Comparison of ENCODE assay signal across 34 cellular contexts in genomic region chr2:57407742-57408343, GRCh38.
DNase-seq lines count a peak whose midpoint lies in the region; ATAC-seq and TF ChIP-seq lines count a peak whose summit lies in the region.
"Had no signal": no experiment of that assay in that cellular context is flagged by ENCODE, and none has a peak within 500 bp of the region (broad histone marks: within the 10 kb centered on the region; RNA-seq: fewer than 3 reads in every experiment).

No MANE protein-coding gene starts in this region.

- 87% methylated on average over 1 of the region's 1 CpG for WGBS in mesenchymal stem cell
- 72 to 75% methylated on average over 1 of the region's 1 CpG for WGBS in testis, 2 donors

- no peaks in the 10 kb centered on the region for H4K20me1 ChIP-seq in GM23338 (replicated peaks; ENCODE audit: insufficient read depth)

- no peak overlapping the region for H3K4ac ChIP-seq in mesenchymal stem cell (ENCODE audit: low read depth in 1 of 2, low read length in 2 of 2)

- H2AK5ac ChIP-seq in mesenchymal stem cell (ENCODE audit: low read length, severe bottlenecking), result no peak overlapping the region

- TF ChIP-seq CTCF in GM23338 (conservative IDR thresholded peaks at IDR 0.05; ENCODE audit: low read depth in 2 of 2), result no peak
- no peak for TF ChIP-seq CTCF in NB4 (IDR thresholded peaks at IDR 0.05; ENCODE audit: low read depth, low read length)
- TF ChIP-seq CTCF in brain (conservative IDR thresholded peaks at IDR 0.05), result no peak
- no peak for TF ChIP-seq CTCF in testis (IDR thresholded peaks at IDR 0.05)

- H3K36me3 ChIP-seq in GM23338 (ENCODE audit: insufficient read depth) (no peaks in the 10 kb centered on the region), mesenchymal stem cell (ENCODE audit: control insufficient read depth in 1 of 2, insufficient read depth in 2 of 2, low read depth in 1 of 2, low read length in 2 of 2) (no peaks in the 10 kb centered on the region), testis (ENCODE audit: low read depth, missing control alignments) (no peaks in the 10 kb centered on the region)
- H3K36me3 ChIP-seq: left lung had no signal

- H3K36me3 Mint-ChIP-seq in GM23338 (ENCODE audit: low read depth) (no peaks in the 10 kb centered on the region), brain (no peaks in the 10 kb centered on the region)
- H3K36me3 Mint-ChIP-seq: CD4-positive, alpha-beta memory T cell had no signal

- no peaks in the 10 kb centered on the region for H3K79me2 ChIP-seq in GM23338 (replicated peaks; ENCODE audit: insufficient read depth)
- H3K79me2 ChIP-seq: parathyroid adenoma had no signal

- H3K27me3 ChIP-seq in GM23338 (ENCODE audit: insufficient read depth) (no peaks in the 10 kb centered on the region), mesenchymal stem cell (ENCODE audit: control insufficient read depth in 1 of 2, insufficient read depth in 1 of 2, low read length in 2 of 2) (no peaks in the 10 kb centered on the region), testis (no peaks in the 10 kb centered on the region)
- H3K27me3 ChIP-seq: left lung had no signal

- H3K4me3 Mint-ChIP-seq in GM23338, result no peak overlapping the region
- peak overlapping the region in 2 of 5 experiments; percentile 29 to 52 for H3K4me3 Mint-ChIP-seq in brain
- H3K4me3 Mint-ChIP-seq: activated CD4-positive, alpha-beta memory T cell treated with anti-CD3 and anti-CD28 coated beads, Interleukin-2, amount 10 ng/mL, durations not matched to agents 7 days and 5 days; activated T-helper 1 cell treated with anti-CD3 and anti-CD28 coated beads, Interleukin-12 subunit alpha, Interleukin-12 subunit beta, Interleukin-2, Interleukin-4 antibody, amounts not matched to agents 30 ng/mL and 10 ng/mL and 1 ng/mL, durations not matched to agents 14 hours and 24 hours and 36 hours; B cell; CD4-positive, alpha-beta memory T cell; stimulated activated naive CD8-positive, alpha-beta T cell treated with anti-CD3 and anti-CD28 coated beads, Interleukin-15, Interleukin-2, amounts not matched to agents 100 ng/mL and 50 ng/mL, for 24 hours had no signal

- H3K27me3 Mint-ChIP-seq in GM23338 (ENCODE audit: insufficient read depth, low read depth, poor library complexity), result peaks cover 1% of the 10 kb centered on the region
- peaks cover 4% of the 10 kb centered on the region for H3K27me3 Mint-ChIP-seq in brain
- H3K27me3 Mint-ChIP-seq: activated CD4-positive, alpha-beta memory T cell treated with anti-CD3 and anti-CD28 coated beads, Interleukin-2, amount 10 ng/mL, durations not matched to agents 7 days and 5 days; B cell; CD4-positive, alpha-beta memory T cell; stimulated activated naive CD8-positive, alpha-beta T cell treated with anti-CD3 and anti-CD28 coated beads, Interleukin-15, Interleukin-2, amounts not matched to agents 100 ng/mL and 50 ng/mL, for 24 hours had no signal

- peak; percentile 36 for DNase-seq in GM23338 (ENCODE audit: low spot score)
- DNase-seq in NB4 (ENCODE audit: low read depth), result peak; percentile 30
- peak; percentile 12 for DNase-seq in mesenchymal stem cell
- no peak for DNase-seq in NCI-H2107 (lab: John Stamatoyannopoulos, UW)
- no peak for DNase-seq in testis
- DNase-seq: ACHN; activated CD4-positive, alpha-beta memory T cell treated with anti-CD3 and anti-CD28 coated beads, Interleukin-2, amount 10 ng/mL, durations not matched to agents 7 days and 5 days; activated CD4-positive, alpha-beta T cell treated with anti-CD3 and anti-CD28 coated beads for 1 hour; activated CD8-positive, alpha-beta memory T cell treated with anti-CD3 and anti-CD28 coated beads, Interleukin-2, amount 50 U/mL, for 4 hours; activated naive CD4-positive, alpha-beta T cell treated with Interleukin-2 at 50 U/mL for 16 hours; amniotic stem cell; CD4-positive, alpha-beta memory T cell; effector memory CD4-positive, alpha-beta T cell; HCEC 1CT; left lung; mesendoderm; MM.1S; NCI-H1436 treated with DMSO at 0.1 percent for 48 hours; NCI-H446; NCI-H82; right cardiac atrium; RPMI8226; stimulated activated CD4-positive, alpha-beta T cell treated with anti-CD3 and anti-CD28 coated beads, Interleukin-2, amount 100 ng/mL, for 24 hours; T-helper 2 cell had no signal

- H2AFZ ChIP-seq in GM23338 (peak overlapping the region; percentile 86), mesenchymal stem cell (ENCODE audit: low read depth, low read length) (no peak overlapping the region)
- H2AFZ ChIP-seq: parathyroid adenoma had no signal

- no peak overlapping the region for H2BK120ac ChIP-seq in mesenchymal stem cell (ENCODE audit: low read depth, low read length)

- H3K4me1 Mint-ChIP-seq in GM23338 (peaks cover 9% of the 10 kb centered on the region; the same call in 2 of the 3 replicates), brain (peaks cover 14% of the 10 kb centered on the region)
- H3K4me1 Mint-ChIP-seq: activated CD4-positive, alpha-beta memory T cell treated with anti-CD3 and anti-CD28 coated beads, Interleukin-2, amount 10 ng/mL, durations not matched to agents 7 days and 5 days; B cell; CD4-positive, alpha-beta memory T cell had no signal

- H3K14ac ChIP-seq in mesenchymal stem cell (ENCODE audit: low read length in 2 of 2), result no peak overlapping the region

- no peak overlapping the region for H3K23ac ChIP-seq in mesenchymal stem cell (ENCODE audit: low read length in 2 of 2)

- H3K4me3 ChIP-seq in GM23338 (no peak overlapping the region), NB4 (ENCODE audit: low read depth, low read length) (no peak overlapping the region), mesenchymal stem cell (ENCODE audit: insufficient read depth in 1 of 2, low read depth in 1 of 2, low read length in 2 of 2) (no peak overlapping the region), testis (no peak overlapping the region)
- H3K4me3 ChIP-seq: GM12878, left lung had no signal

- H3K79me1 ChIP-seq in mesenchymal stem cell (replicated peaks; ENCODE audit: low read length, poor library complexity, severe bottlenecking), result no peaks in the 10 kb centered on the region

- H3K9ac ChIP-seq in mesenchymal stem cell (ENCODE audit: low read length), result no peak overlapping the region
- H3K9ac ChIP-seq: parathyroid adenoma had no signal

- peak overlapping the region; percentile 26; the same call in 1 of the 2 replicates for H3K4me2 ChIP-seq in GM23338
- no peak overlapping the region for H3K4me2 ChIP-seq in mesenchymal stem cell (ENCODE audit: low read length, poor library complexity, severe bottlenecking)

- ATAC-seq in GM23338 (peak; percentile 81), HG03354 (IDR thresholded peaks at IDR 0.05; ENCODE audit: poor library complexity, severe bottlenecking, unreplicated experiment) (no peak), GM19035 (IDR thresholded peaks at IDR 0.05; ENCODE audit: unreplicated experiment) (no peak)
- ATAC-seq: GM12878, HepG2, left lung, right cardiac atrium, SK-N-SH treated with all-trans-retinoic acid at 6 μM for 48 hours had no signal

- H4K91ac ChIP-seq in mesenchymal stem cell (ENCODE audit: low read length), result no peak overlapping the region

- no peaks in the 10 kb centered on the region for H3F3A ChIP-seq in GM23338 (replicated peaks; ENCODE audit: low read depth)

- H2BK12ac ChIP-seq in mesenchymal stem cell (ENCODE audit: low read length in 2 of 2), result no peak overlapping the region

- TF ChIP-seq POLR2A in NB4 (IDR thresholded peaks at IDR 0.05; ENCODE audit: extremely low read depth, insufficient read length), result no peak
- no peak for TF ChIP-seq POLR2A in testis (IDR thresholded peaks at IDR 0.05)

- H3K9me3 Mint-ChIP-seq in GM23338 (0 out of 3 replicates have a peak, but pooled peaks cover 7% of the 10 kb centered on the region), brain (peaks cover 14 to 30% (median 21%) of the 10 kb centered on the region in 5 experiments)

- peak overlapping the region; percentile 30 for H4K8ac ChIP-seq in mesenchymal stem cell (ENCODE audit: low read length)

- H3K9me3 ChIP-seq in mesenchymal stem cell (ENCODE audit: control insufficient read depth, low read length) (peaks cover 27% of the 10 kb centered on the region), testis (no peaks in the 10 kb centered on the region)

- no peak overlapping the region for H2BK15ac ChIP-seq in mesenchymal stem cell (ENCODE audit: low read depth, poor library complexity, severe bottlenecking)

- H3K27ac ChIP-seq in GM23338 (ENCODE audit: low read depth) (no peak overlapping the region), mesenchymal stem cell (ENCODE audit: low read length, poor library complexity, severe bottlenecking) (no peak overlapping the region), testis (no peak overlapping the region)
- H3K27ac ChIP-seq: left lung, parathyroid adenoma had no signal

- H3K9me2 ChIP-seq in GM23338 (ENCODE audit: insufficient read depth), result no peaks in the 10 kb centered on the region

- no peak overlapping the region for H2BK5ac ChIP-seq in mesenchymal stem cell (ENCODE audit: low read depth, low read length, poor library complexity, severe bottlenecking)

- H3K27ac Mint-ChIP-seq in GM23338, result no peak overlapping the region; the same call in 1 of the 2 replicates
- H3K27ac Mint-ChIP-seq in brain, result peak overlapping the region; percentile 26 to 86 (median 50)
- H3K27ac Mint-ChIP-seq: activated CD4-positive, alpha-beta memory T cell treated with anti-CD3 and anti-CD28 coated beads, Interleukin-2, amount 10 ng/mL, durations not matched to agents 7 days and 5 days; activated T-helper 1 cell treated with anti-CD3 and anti-CD28 coated beads, Interleukin-12 subunit alpha, Interleukin-12 subunit beta, Interleukin-2, Interleukin-4 antibody, amounts not matched to agents 30 ng/mL and 10 ng/mL and 1 ng/mL, durations not matched to agents 14 hours and 24 hours and 36 hours; B cell; CD4-positive, alpha-beta memory T cell; stimulated activated naive CD8-positive, alpha-beta T cell treated with anti-CD3 and anti-CD28 coated beads, Interleukin-15, Interleukin-2, amounts not matched to agents 100 ng/mL and 50 ng/mL, for 24 hours had no signal

- no peak overlapping the region for H3K18ac ChIP-seq in mesenchymal stem cell (ENCODE audit: low read depth in 1 of 2, low read length in 2 of 2)

- intact Hi-C loops in testis (cut with DNase I; ENCODE audit: low total_unique reads), result no loop called here

- H3K4me1 ChIP-seq in GM23338 (ENCODE audit: insufficient read depth) (peaks cover 8% of the 10 kb centered on the region; the same call in 1 of the 2 replicates), mesenchymal stem cell (ENCODE audit: control insufficient read depth, insufficient read depth, low read depth, low read length) (no peaks in the 10 kb centered on the region), testis (no peaks in the 10 kb centered on the region)
- H3K4me1 ChIP-seq: left lung, parathyroid adenoma had no signal

Comparison
In these comparisons a context has a peak if more than half of its experiments do, and no peak if none do; other contexts are left out.
1. DNase-seq: peak in GM23338 (single experiment), NB4 (single experiment) and mesenchymal stem cell (single experiment); none in NCI-H2107 (single experiment) and testis (single experiment).